In the genomic region with DNA sequence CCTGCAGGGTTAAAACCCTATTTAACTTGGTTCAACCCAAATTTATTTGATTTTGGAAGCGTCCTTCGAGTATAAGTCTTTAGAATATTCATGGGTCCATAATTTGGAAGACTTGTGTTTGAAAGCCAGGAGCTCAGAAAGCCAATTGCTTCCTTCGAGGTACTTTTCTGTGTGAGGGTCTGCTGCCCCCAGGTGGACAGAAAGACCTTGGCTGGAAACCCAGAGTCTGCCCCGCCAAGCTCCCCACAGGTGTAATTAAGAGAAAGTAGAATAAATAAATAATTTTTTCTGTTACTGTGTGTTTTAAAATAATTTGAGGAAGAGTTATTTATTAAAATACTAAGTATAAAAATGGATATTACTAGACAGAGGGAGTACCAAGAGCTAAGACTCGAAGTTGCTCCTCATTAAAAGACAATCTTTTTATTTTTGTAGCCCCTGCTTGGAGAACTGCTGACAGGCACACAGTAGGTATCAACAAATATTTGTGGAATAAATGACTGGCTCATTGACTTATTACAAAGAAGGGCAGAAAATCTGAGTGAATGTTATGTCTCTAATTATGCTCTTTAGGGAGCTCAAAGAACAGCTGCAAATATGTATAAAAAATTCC, we compare ENCODE assay signal across 8 cellular contexts.
DNase-seq lines count a peak whose midpoint lies in the region; ATAC-seq, FAIRE-seq and TF ChIP-seq lines count a peak whose summit lies in the region.

No MANE protein-coding gene starts in this region.

- CTCF ChIA-PET in A549 (lab: Yijun Ruan, JAX) = interaction anchor here (0.6 to 3.2 kb wide), 53 partner anchors 9 to 1397 kb away, joined by 3 to 43 read pairs (median 4); no protein-coding TSS in a partner anchor

- 5% methylated on average over 5 of the region's 5 CpGs for WGBS in A549 (ENCODE audit: missing lambda C conversion rate)

- FAIRE-seq in A549 (lab: Jason Lieb, UNC) (no peak), G401.6 (lab: Jason Lieb, UNC) (peak; percentile 33)

- no peak for TF ChIP-seq EP300 in A549 (IDR thresholded peaks at IDR 0.05)

- no peak overlapping the region for H3K4me3 ChIP-seq in A549

- no peak overlapping the region for H3K27ac ChIP-seq in A549

- POLR2A ChIA-PET in A549 (lab: Yijun Ruan, JAX) = no interaction called here

- no peaks in the 10 kb centered on the region for H3K9me3 ChIP-seq in A549

- TF ChIP-seq RAD21 in A549 (conservative IDR thresholded peaks at IDR 0.05 in 1 of 2, IDR thresholded peaks at IDR 0.05 in 1 of 2) = peak; percentile 76 to 82

- TF ChIP-seq CTCF in A549 (IDR thresholded peaks at IDR 0.05) = peak; percentile 75

- ATAC-seq in A549 (peak; percentile 58 to 87; a peak in 4 of 6 replicates), GM21723 (IDR thresholded peaks at IDR 0.05; ENCODE audit: unreplicated experiment) (no peak)
- no peak for ATAC-seq in stimulated activated naive CD8-positive, alpha-beta T cell treated with anti-CD3 and anti-CD28 coated beads, Interleukin-15, Interleukin-2, amounts not matched to agents 100 U/mL and 50 U/mL, for 24 hours

- no peaks in the 10 kb centered on the region for H3K4me1 ChIP-seq in A549

- H3K4me2 ChIP-seq in A549 = no peak overlapping the region

- TF ChIP-seq POLR2A in A549 (IDR thresholded peaks at IDR 0.05; ENCODE audit: low read length) = no peak

- peak; percentile 38 to 51 for DNase-seq in A549 (ENCODE audit: low read depth in 1 of 2, low spot score in 1 of 2)
- DNase-seq in NCI-H69 (lab: John Stamatoyannopoulos, UW) = peak; percentile 80
- peak; percentile 69 for DNase-seq in ecto neural progenitor cell (ENCODE audit: low spot score)
- DNase-seq in stimulated activated naive CD8-positive, alpha-beta T cell treated with anti-CD3 and anti-CD28 coated beads, Interleukin-15, Interleukin-2, amounts not matched to agents 100 U/mL and 50 U/mL, for 24 hours = peak; percentile 23
- DNase-seq in NCI-H1048 (lab: John Stamatoyannopoulos, UW) = no peak
- DNase-seq in OCI-M2 (lab: John Stamatoyannopoulos, UW; ENCODE audit: unreplicated experiment) = no peak

TF ChIP-seq in A549, 52 proteins besides CTCF, POLR2A, EP300 and RAD21:
- TF ChIP-seq KDM5A (IDR thresholded peaks at IDR 0.05) (no peak), SREBF2 (IDR thresholded peaks at IDR 0.05) (no peak), NR3C1 (IDR thresholded peaks at IDR 0.05) (no peak), SMC3 (IDR thresholded peaks at IDR 0.05) (peak; percentile 68), JUN (IDR thresholded peaks at IDR 0.05) (no peak), BHLHE40 (IDR thresholded peaks at IDR 0.05; ENCODE audit: low read depth, low read length) (no peak)
- TF ChIP-seq, protein P1, sequence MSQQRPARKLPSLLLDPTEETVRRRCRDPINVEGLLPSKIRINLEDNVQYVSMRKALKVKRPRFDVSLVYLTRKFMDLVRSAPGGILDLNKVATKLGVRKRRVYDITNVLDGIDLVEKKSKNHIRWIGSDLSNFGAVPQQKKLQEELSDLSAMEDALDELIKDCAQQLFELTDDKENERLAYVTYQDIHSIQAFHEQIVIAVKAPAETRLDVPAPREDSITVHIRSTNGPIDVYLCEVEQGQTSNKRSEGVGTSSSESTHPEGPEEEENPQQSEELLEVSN (IDR thresholded peaks at IDR 0.05; ENCODE audit: borderline replicate concordance, low read depth) = no peak
- TF ChIP-seq, protein P2, sequence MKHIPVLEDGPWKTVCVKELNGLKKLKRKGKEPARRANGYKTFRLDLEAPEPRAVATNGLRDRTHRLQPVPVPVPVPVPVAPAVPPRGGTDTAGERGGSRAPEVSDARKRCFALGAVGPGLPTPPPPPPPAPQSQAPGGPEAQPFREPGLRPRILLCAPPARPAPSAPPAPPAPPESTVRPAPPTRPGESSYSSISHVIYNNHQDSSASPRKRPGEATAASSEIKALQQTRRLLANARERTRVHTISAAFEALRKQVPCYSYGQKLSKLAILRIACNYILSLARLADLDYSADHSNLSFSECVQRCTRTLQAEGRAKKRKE (CRISPR knock-in tag; IDR thresholded peaks at IDR 0.05; ENCODE audit: low read depth) = no peak

Comparison
In these comparisons a context has a peak if more than half of its experiments do, and no peak if none do; other contexts are left out.
1. ATAC-seq: peak in A549 (2 of 2); none in stimulated activated naive CD8-positive, alpha-beta T cell treated with anti-CD3 and anti-CD28 coated beads, Interleukin-15, Interleukin-2, amounts not matched to agents 100 U/mL and 50 U/mL, for 24 hours (single experiment) and GM21723 (single experiment).
2. DNase-seq: peak in A549 (2 of 2), NCI-H69 (single experiment), ecto neural progenitor cell (single experiment) and stimulated activated naive CD8-positive, alpha-beta T cell treated with anti-CD3 and anti-CD28 coated beads, Interleukin-15, Interleukin-2, amounts not matched to agents 100 U/mL and 50 U/mL, for 24 hours (single experiment); none in NCI-H1048 (single experiment) and OCI-M2 (single experiment).